8 cellular contexts compared by ENCODE assay signal in genomic region chr13:36420437-36420891, GRCh38. TPM values are rescaled to one million over a fixed set of nuclear protein-coding genes. Genes with fewer than 3 reads are reported as not detected.
A peak's percentile ranks its signal among the peaks of the same experiment; 100 is the strongest.
DNase-seq lines count a peak whose midpoint lies in the region; ATAC-seq, FAIRE-seq and TF ChIP-seq lines count a peak whose summit lies in the region.

No MANE protein-coding gene starts in this region.

- H3K27ac ChIP-seq in pancreas (no peak overlapping the region), aorta (ENCODE audit: low read depth in 1 of 2, low read length in 2 of 2) (no peak overlapping the region)

- H3K27me3 ChIP-seq in H7 (ENCODE audit: control insufficient read depth, insufficient read depth, low read length) (no peaks in the 10 kb centered on the region), pancreas (no peaks in the 10 kb centered on the region), aorta (ENCODE audit: control insufficient read depth in 1 of 2, insufficient read depth in 2 of 2, low read length in 1 of 2) (no peaks in the 10 kb centered on the region)

- peak overlapping the region; percentile 59 for H3K27ac Mint-ChIP-seq in activated T-helper 2 cell treated with anti-CD3 and anti-CD28 coated beads, Interferon-gamma antibody, Interleukin-2, Interleukin-4, amounts not matched to agents 10 μg/mL and 5 μg/mL and 100 μg/mL, durations not matched to agents 14 hours and 24 hours and 36 hours

- peak; percentile 41 for FAIRE-seq in pancreas (lab: Jason Lieb, UNC)

- H3K4me1 ChIP-seq in pancreas (peaks cover 0 to 8% (median 8%) of the 10 kb centered on the region in 3 donors), aorta (ENCODE audit: control insufficient read depth in 1 of 2, insufficient read depth in 2 of 2, low read length in 2 of 2) (no peaks in the 10 kb centered on the region)

- TF ChIP-seq CTCF in pancreas (IDR thresholded peaks at IDR 0.05): peak; percentile 59 to 82 (median 68)

- H3K9me3 ChIP-seq in pancreas (no peaks in the 10 kb centered on the region), aorta (ENCODE audit: control insufficient read depth, low read length) (no peaks in the 10 kb centered on the region)

- peak; percentile 82 to 94 (median 92) for ATAC-seq in pancreas
- ATAC-seq in aorta (ENCODE audit: low FRiP score): peak; percentile 89

- H3K4me1 Mint-ChIP-seq in activated T-helper 2 cell treated with anti-CD3 and anti-CD28 coated beads, Interferon-gamma antibody, Interleukin-2, Interleukin-4, amounts not matched to agents 10 μg/mL and 5 μg/mL and 100 μg/mL, durations not matched to agents 14 hours and 24 hours and 36 hours (ENCODE audit: low read depth): peaks cover 51% of the 10 kb centered on the region

- DNase-seq in GM04504 (ENCODE audit: low read depth) (peak; percentile 30), H7 (peak; percentile 75), M059J (ENCODE audit: low read depth) (peak; percentile 65), SHP77 (lab: John Stamatoyannopoulos, UW) (peak; percentile 70 to 81), foreskin melanocyte (peak; percentile 68), pancreas (peak; percentile 43 to 76 (median 68)), aorta (peak; percentile 72 to 83)
- DNase-seq in activated T-helper 2 cell treated with anti-CD3 and anti-CD28 coated beads, Interferon-gamma antibody, Interleukin-2, Interleukin-4, amounts not matched to agents 10 μg/mL and 5 μg/mL and 100 μg/mL, durations not matched to agents 14 hours and 24 hours and 36 hours (ENCODE audit: low spot score): peak; percentile 70

- H3K9me3 Mint-ChIP-seq in activated T-helper 2 cell treated with anti-CD3 and anti-CD28 coated beads, Interferon-gamma antibody, Interleukin-2, Interleukin-4, amounts not matched to agents 10 μg/mL and 5 μg/mL and 100 μg/mL, durations not matched to agents 14 hours and 24 hours and 36 hours: peaks cover 19% of the 10 kb centered on the region

- H3K27me3 Mint-ChIP-seq in activated T-helper 2 cell treated with anti-CD3 and anti-CD28 coated beads, Interferon-gamma antibody, Interleukin-2, Interleukin-4, amounts not matched to agents 10 μg/mL and 5 μg/mL and 100 μg/mL, durations not matched to agents 14 hours and 24 hours and 36 hours (ENCODE audit: low read depth): peaks cover 10% of the 10 kb centered on the region

- no peak overlapping the region for H3K4me3 ChIP-seq in H7 (ENCODE audit: insufficient read depth, low read depth, low read length)
- H3K4me3 ChIP-seq in pancreas: no peak overlapping the region
- H3K4me3 ChIP-seq in aorta (ENCODE audit: low read length in 2 of 2): no peak overlapping the region

- WGBS in pancreas, 2 donors: 25 to 34% methylated on average over 6 of the region's 6 CpGs
- 33 to 35% methylated on average over 6 of the region's 6 CpGs for WGBS in aorta, 2 donors

- H3K36me3 Mint-ChIP-seq in activated T-helper 2 cell treated with anti-CD3 and anti-CD28 coated beads, Interferon-gamma antibody, Interleukin-2, Interleukin-4, amounts not matched to agents 10 μg/mL and 5 μg/mL and 100 μg/mL, durations not matched to agents 14 hours and 24 hours and 36 hours (ENCODE audit: low read depth): peaks cover 6% of the 10 kb centered on the region

- intact Hi-C loops in activated T-helper 2 cell treated with anti-CD3 and anti-CD28 coated beads, Interferon-gamma antibody, Interleukin-2, Interleukin-4, amounts not matched to agents 10 μg/mL and 5 μg/mL and 100 μg/mL, durations not matched to agents 14 hours and 24 hours and 36 hours (cut with micrococcal nuclease): loop anchor here (1.0 to 5.0 kb wide), 5 partner anchors 28 to 398 kb away; partner anchors contain the start of genes CCDC169 and RFXAP
- intact Hi-C loops in pancreas (cut with DNase I): loop anchor here in 2 of 3 donors (10.0 kb wide), 2 partner anchors 304 to 314 kb away; no protein-coding TSS in a partner anchor
- intact Hi-C loops in aorta (cut with DNase I): loop anchor here (5.0 kb wide), 1 partner anchor 317 kb away; no protein-coding TSS in a partner anchor

- H3K36me3 ChIP-seq in H7 (replicated peaks; ENCODE audit: control insufficient read depth, insufficient read depth, low read length) (no peaks in the 10 kb centered on the region), pancreas (no peaks in the 10 kb centered on the region), aorta (ENCODE audit: control insufficient read depth in 1 of 2, insufficient read depth in 2 of 2, low read length in 1 of 2) (no peaks in the 10 kb centered on the region)

- H3K4me3 Mint-ChIP-seq in activated T-helper 2 cell treated with anti-CD3 and anti-CD28 coated beads, Interferon-gamma antibody, Interleukin-2, Interleukin-4, amounts not matched to agents 10 μg/mL and 5 μg/mL and 100 μg/mL, durations not matched to agents 14 hours and 24 hours and 36 hours (ENCODE audit: low read depth): peak overlapping the region; percentile 13

RNA-seq across cellular contexts. Expression of gene CCNA1, which starts 11.8 kb away (rescaled TPM):
- total RNA-seq in H7 (2014; rRNA removed; shearing (Covaris generic)): 0.97 and 3.4 TPM in 2 replicates
- 0.05 and 0.32 TPM in 2 replicates for total RNA-seq in M059J (2014; rRNA removed; shearing (Covaris generic))
- total RNA-seq in activated T-helper 2 cell treated with anti-CD3 and anti-CD28 coated beads, Interferon-gamma antibody, Interleukin-2, Interleukin-4, amounts not matched to agents 10 μg/mL and 5 μg/mL and 100 μg/mL, durations not matched to agents 14 hours and 24 hours and 36 hours: 4.3 and 5.0 TPM in 2 replicates
- total RNA-seq in pancreas: under 1 TPM in 1 of 6 donors, not detected in 5; 0.12 TPM
- under 1 TPM in 1 of 2 donors, not detected in 1; 0.19 TPM for polyA plus RNA-seq in pancreas
- under 1 TPM; 0.36 to 0.42 TPM for total RNA-seq in aorta
- under 1 TPM; 0.25 to 0.31 TPM for polyA plus RNA-seq in aorta
